18 cellular contexts compared by ENCODE assay signal in the genomic region with DNA sequence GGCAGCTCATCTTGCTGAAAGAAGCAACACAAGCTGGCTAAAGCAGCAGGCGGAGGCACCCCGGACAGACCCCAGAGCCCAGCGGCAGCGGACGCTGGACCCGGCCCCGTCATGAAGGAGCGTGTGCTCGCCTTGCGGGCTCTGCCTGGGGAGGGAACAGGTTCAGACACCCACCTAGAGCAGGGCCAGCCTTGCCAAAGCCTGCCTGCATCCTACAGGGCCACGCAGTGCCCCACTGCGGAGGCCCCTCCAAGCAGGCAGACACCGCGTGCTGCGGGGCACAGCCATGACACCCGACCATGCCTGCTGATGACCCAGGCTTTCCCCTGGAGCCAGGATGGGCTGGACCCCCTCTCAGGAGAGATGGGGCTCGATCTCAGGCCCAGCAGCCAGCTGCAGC.
DNase-seq lines count a peak whose midpoint lies in the region; ATAC-seq and TF ChIP-seq lines count a peak whose summit lies in the region.
"Had no signal": no experiment of that assay in that cellular context is flagged by ENCODE, and none has a peak within 500 bp of the region (broad histone marks: within the 10 kb centered on the region; RNA-seq: fewer than 3 reads in every experiment).

No MANE protein-coding gene starts in this region.

- H4K20me1 ChIP-seq in GM23338 (replicated peaks; ENCODE audit: insufficient read depth): no peaks in the 10 kb centered on the region

- no peak for TF ChIP-seq CTCF in A673 (conservative IDR thresholded peaks at IDR 0.05; ENCODE audit: low read depth, low read length)
- no peak for TF ChIP-seq CTCF in GM23338 (conservative IDR thresholded peaks at IDR 0.05; ENCODE audit: low read depth in 2 of 2)
- TF ChIP-seq CTCF in endodermal cell (conservative IDR thresholded peaks at IDR 0.05): no peak

- no peaks in the 10 kb centered on the region for H3K27me3 ChIP-seq in A673 (replicated peaks; ENCODE audit: insufficient read depth, low read depth, low read length, poor library complexity)
- no peaks in the 10 kb centered on the region for H3K27me3 ChIP-seq in GM23338 (ENCODE audit: insufficient read depth)
- no peaks in the 10 kb centered on the region for H3K27me3 ChIP-seq in endodermal cell (ENCODE audit: control insufficient read depth, insufficient read depth, low read length, poor library complexity, severe bottlenecking)
- no peaks in the 10 kb centered on the region for H3K27me3 ChIP-seq in MG63

- peak overlapping the region; percentile 65; the same call in 1 of the 2 replicates for H3K27ac Mint-ChIP-seq in GM23338
- H3K27ac Mint-ChIP-seq in endodermal cell: no peak overlapping the region
- H3K27ac Mint-ChIP-seq: B cell; CD8-positive, alpha-beta T cell had no signal

- no peaks in the 10 kb centered on the region for H3K9me3 Mint-ChIP-seq in GM23338
- H3K9me3 Mint-ChIP-seq in endodermal cell: no peaks in the 10 kb centered on the region
- H3K9me3 Mint-ChIP-seq: CD8-positive, alpha-beta T cell; IgD-negative memory B cell had no signal

- no peaks in the 10 kb centered on the region for H3F3A ChIP-seq in GM23338 (replicated peaks; ENCODE audit: low read depth)

- H2AFZ ChIP-seq in GM23338: no peak overlapping the region
- H2AFZ ChIP-seq: GM23248 had no signal

- intact Hi-C loops in A673 (cut with micrococcal nuclease; ENCODE audit: unreplicated experiment): no loop called here

- peak; percentile 20 for ATAC-seq in GM23338
- no peak for ATAC-seq in GM18858 (IDR thresholded peaks at IDR 0.05; ENCODE audit: unreplicated experiment)
- ATAC-seq in GM18517 (IDR thresholded peaks at IDR 0.05; ENCODE audit: unreplicated experiment): no peak
- ATAC-seq: CD8-positive, alpha-beta T cell had no signal

- H3K4me3 ChIP-seq in A673 (ENCODE audit: low read depth, low read length, poor library complexity, severe bottlenecking) (no peak overlapping the region), GM23338 (no peak overlapping the region), SK-N-MC (no peak overlapping the region), endodermal cell (ENCODE audit: low read length) (no peak overlapping the region), MG63 (no peak overlapping the region)
- H3K4me3 ChIP-seq: GM23248 had no signal

- 94% methylated on average over 12 to 17 of the region's 17 CpGs for WGBS in endodermal cell (ENCODE audit: insufficient coverage in 1 of 2, insufficient read length in 1 of 2), 2 experiments

- H3K9me3 ChIP-seq in A673 (ENCODE audit: low read depth, low read length, poor library complexity, severe bottlenecking) (no peaks in the 10 kb centered on the region), SK-N-MC (ENCODE audit: low read depth, low read length) (no peaks in the 10 kb centered on the region), endodermal cell (ENCODE audit: control insufficient read depth, low read length) (no peaks in the 10 kb centered on the region), MG63 (no peaks in the 10 kb centered on the region)

- H3K4me1 Mint-ChIP-seq in GM23338 (peaks cover 9% of the 10 kb centered on the region; the same call in 2 of the 3 replicates), endodermal cell (no peaks in the 10 kb centered on the region)

- no TSS peak for BruUV-seq in A673 (replicated peaks; lab: Mats Ljungman, UMichigan)

- H3K27me3 Mint-ChIP-seq in GM23338 (ENCODE audit: insufficient read depth, low read depth, poor library complexity) (peaks cover 10% of the 10 kb centered on the region), endodermal cell (ENCODE audit: insufficient read depth) (no peaks in the 10 kb centered on the region)
- H3K27me3 Mint-ChIP-seq: B cell, IgD-negative memory B cell had no signal

- H3K36me3 Mint-ChIP-seq in GM23338 (ENCODE audit: low read depth) (peaks cover 24% of the 10 kb centered on the region), endodermal cell (ENCODE audit: low read depth) (peaks cover 34% of the 10 kb centered on the region)

- H3K4me1 ChIP-seq in A673 (ENCODE audit: insufficient read depth, low read length, poor library complexity, severe bottlenecking) (peaks cover 14% of the 10 kb centered on the region), GM23338 (ENCODE audit: insufficient read depth) (no peaks in the 10 kb centered on the region), endodermal cell (ENCODE audit: control insufficient read depth, insufficient read depth, low read length) (no peaks in the 10 kb centered on the region)

- H3K9ac ChIP-seq in SK-N-MC (ENCODE audit: insufficient read length) (no peak overlapping the region), endodermal cell (ENCODE audit: extremely low read depth, low read length, poor library complexity, severe bottlenecking) (no peak overlapping the region)
- H3K9ac ChIP-seq: GM23248 had no signal

- no peaks in the 10 kb centered on the region for H3K79me2 ChIP-seq in GM23338 (replicated peaks; ENCODE audit: insufficient read depth)

- POLR2A ChIA-PET in A673 (lab: Charles Lee; ENCODE audit: low non-redundant PET): no interaction called here

- no peaks in the 10 kb centered on the region for H3K9me2 ChIP-seq in GM23338 (ENCODE audit: insufficient read depth)

- H3K36me3 ChIP-seq in A673 (ENCODE audit: insufficient read depth, low read length, poor library complexity, severe bottlenecking) (peaks cover 5% of the 10 kb centered on the region), GM23338 (ENCODE audit: insufficient read depth) (0 out of 2 replicates have a peak, but pooled peaks cover 3% of the 10 kb centered on the region), SK-N-MC (ENCODE audit: insufficient read depth, low read length) (peaks cover 2% of the 10 kb centered on the region; the same call in 1 of the 2 replicates), endodermal cell (ENCODE audit: control insufficient read depth, insufficient read depth, low read length) (peaks cover 14% of the 10 kb centered on the region), MG63 (0 out of 2 replicates have a peak, but pooled peaks cover 2% of the 10 kb centered on the region)

- CTCF ChIA-PET in A673 (lab: Charles Lee): no interaction called here

- DNase-seq in A673 (ENCODE audit: low spot score) (no peak), GM23338 (ENCODE audit: low spot score) (no peak), SK-N-MC (ENCODE audit: low read depth, low spot score) (no peak), endodermal cell (no peak), MG63 (no peak), activated T-cell treated with anti-CD3 and anti-CD28 coated beads for 4 hours (no peak)
- DNase-seq: CD8-positive, alpha-beta T cell; COR-L47; DMS153; DMS79 treated with DMSO at 0.1 percent for 48 hours; EL; H7 had no signal

- H3K27ac ChIP-seq in A673 (ENCODE audit: low read depth, low read length, poor library complexity, severe bottlenecking) (peak overlapping the region; percentile 54), GM23338 (ENCODE audit: low read depth) (no peak overlapping the region), SK-N-MC (peak overlapping the region; percentile 72), endodermal cell (ENCODE audit: low read depth, low read length) (peak overlapping the region; percentile 60)
- H3K27ac ChIP-seq: GM23248 had no signal

- H3K4me3 Mint-ChIP-seq in GM23338: no peak overlapping the region
- no peak overlapping the region for H3K4me3 Mint-ChIP-seq in endodermal cell
- H3K4me3 Mint-ChIP-seq: B cell; CD14-positive monocyte; CD8-positive, alpha-beta T cell; IgD-negative memory B cell had no signal

- H3K4me2 ChIP-seq in GM23338: no peak overlapping the region

TF ChIP-seq in GM23338, 12 proteins besides CTCF, POLR2A, EP300 and RAD21 (continues in another document):
- no peak for TF ChIP-seq EZH2 (IDR thresholded peaks at IDR 0.05; ENCODE audit: low read depth, unreplicated experiment)
- TF ChIP-seq, protein P1, sequence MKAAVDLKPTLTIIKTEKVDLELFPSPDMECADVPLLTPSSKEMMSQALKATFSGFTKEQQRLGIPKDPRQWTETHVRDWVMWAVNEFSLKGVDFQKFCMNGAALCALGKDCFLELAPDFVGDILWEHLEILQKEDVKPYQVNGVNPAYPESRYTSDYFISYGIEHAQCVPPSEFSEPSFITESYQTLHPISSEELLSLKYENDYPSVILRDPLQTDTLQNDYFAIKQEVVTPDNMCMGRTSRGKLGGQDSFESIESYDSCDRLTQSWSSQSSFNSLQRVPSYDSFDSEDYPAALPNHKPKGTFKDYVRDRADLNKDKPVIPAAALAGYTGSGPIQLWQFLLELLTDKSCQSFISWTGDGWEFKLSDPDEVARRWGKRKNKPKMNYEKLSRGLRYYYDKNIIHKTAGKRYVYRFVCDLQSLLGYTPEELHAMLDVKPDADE (IDR thresholded peaks at IDR 0.05): no peak
- TF ChIP-seq ZNF114 (CRISPR knock-in tag; IDR thresholded peaks at IDR 0.05): no peak
- no peak for TF ChIP-seq POLR2AphosphoS5 (IDR thresholded peaks at IDR 0.05; ENCODE audit: low read depth)
- TF ChIP-seq NANOG (IDR thresholded peaks at IDR 0.05; ENCODE audit: borderline replicate concordance): no peak
- TF ChIP-seq ZNF331 (CRISPR knock-in tag; IDR thresholded peaks at IDR 0.05; ENCODE audit: low read depth): no peak
